22 cellular contexts compared by ENCODE assay signal in the genomic region with DNA sequence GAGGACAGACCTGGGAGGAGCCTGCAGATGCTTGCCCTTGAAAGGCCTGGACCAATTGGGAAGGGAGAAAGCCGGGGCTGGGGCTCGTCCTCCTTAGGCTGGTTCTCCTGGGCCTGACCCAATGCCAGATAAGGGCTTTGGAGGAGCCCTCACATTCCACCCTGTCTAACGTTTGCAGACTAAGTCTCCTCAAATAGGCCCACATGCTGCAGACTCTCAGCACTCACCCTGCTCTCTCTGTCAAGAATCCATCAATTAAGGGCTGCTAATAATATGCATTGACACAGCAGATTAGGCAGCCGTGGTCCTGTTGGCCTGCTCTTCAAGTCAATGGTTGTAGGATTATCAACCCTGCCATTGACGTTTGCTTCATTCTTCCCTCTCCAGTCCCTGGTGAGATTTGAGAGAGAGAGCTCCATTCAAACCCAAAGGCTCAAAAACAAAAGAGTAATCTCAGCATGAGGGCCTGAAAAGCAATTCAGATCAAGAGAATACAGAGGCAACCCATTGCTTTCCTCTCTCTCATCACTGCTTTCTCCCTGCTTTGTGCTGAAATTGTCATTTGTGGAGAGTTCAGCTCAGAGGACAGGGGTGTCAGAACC.
A peak's percentile ranks its signal among the peaks of the same experiment; 100 is the strongest.
DNase-seq lines count a peak whose midpoint lies in the region; ATAC-seq, FAIRE-seq and TF ChIP-seq lines count a peak whose summit lies in the region.
"Had no signal": no experiment of that assay in that cellular context is flagged by ENCODE, and none has a peak within 500 bp of the region (broad histone marks: within the 10 kb centered on the region; RNA-seq: fewer than 3 reads in every experiment).

No MANE protein-coding gene starts in this region.

- H3K4me3 ChIP-seq in HUES64 (ENCODE audit: low read length): no peak overlapping the region
- H3K4me3 ChIP-seq in H1 (ENCODE audit: extremely low read depth in 1 of 4, insufficient read depth in 2 of 4, low read depth in 3 of 4, low read length in 4 of 4): no peak overlapping the region
- no peak overlapping the region for H3K4me3 ChIP-seq in pancreas
- H3K4me3 ChIP-seq in heart left ventricle: no peak overlapping the region

- DNase-seq in H1 (ENCODE audit: low read depth in 1 of 2, low spot score in 2 of 2): peak in 1 of 2 experiments; percentile 49
- peak; percentile 31 for DNase-seq in iPS-NIHi7 (ENCODE audit: extremely low spot score)
- no peak for DNase-seq in pancreas
- no peak for DNase-seq in heart left ventricle
- DNase-seq in posterior cingulate gyrus: no peak
- DNase-seq: C1 segment of cervical spinal cord; CD8-positive, alpha-beta memory T cell; DMS 273 treated with DMSO at 0.1 percent for 48 hours; DMS79; EL; GF-D8; HCEC 1CT; NCI-H1048; NCI-H1694; NCI-H2081; NCI-H2227 treated with DMSO at 0.1 percent for 48 hours; NCI-H69; SHP77 treated with DMSO at 0.1 percent for 48 hours had no signal

- no peak overlapping the region for H4K8ac ChIP-seq in H1 (ENCODE audit: extremely low read depth, insufficient read depth, low read length)

- H3K4me2 ChIP-seq in H1 (ENCODE audit: insufficient read depth in 1 of 2, low read depth in 2 of 2, low read length in 2 of 2): peak overlapping the region; percentile 15 to 34; a peak in 3 of 4 replicates

- H4K5ac ChIP-seq in H1 (ENCODE audit: insufficient read length, low read depth, low read length): no peak overlapping the region

- intact Hi-C loops in pancreas (cut with DNase I): no loop called here
- intact Hi-C loops in heart left ventricle (cut with DNase I): no loop called here
- intact Hi-C loops in posterior cingulate gyrus (cut with DNase I): no loop called here

- no peak for TF ChIP-seq RAD21 in H1 (IDR thresholded peaks at IDR 0.05 in 1 of 2, conservative IDR thresholded peaks at IDR 0.05 in 1 of 2; ENCODE audit: low read depth in 2 of 2, low read length in 2 of 2)

- H3K4me1 ChIP-seq in HUES64 (ENCODE audit: insufficient read depth, low read length): peaks cover 21% of the 10 kb centered on the region
- H3K4me1 ChIP-seq in H1 (replicated peaks in 1 of 4; ENCODE audit: control insufficient read depth in 3 of 4, insufficient read depth in 4 of 4, low read length in 3 of 4): peaks cover 0 to 13% (median 9%) of the 10 kb centered on the region in 4 experiments; a peak in 6 of 7 replicates
- H3K4me1 ChIP-seq in pancreas: peaks cover 0 to 5% (median 0%) of the 10 kb centered on the region in 3 donors
- H3K4me1 ChIP-seq in heart left ventricle: no peaks in the 10 kb centered on the region

- H3K9me3 ChIP-seq in HUES64 (ENCODE audit: insufficient read depth, low read depth, low read length) (peaks cover 7% of the 10 kb centered on the region; the same call in 1 of the 2 replicates), H1 (ENCODE audit: insufficient read depth in 2 of 2, low read depth in 1 of 2, low read length in 1 of 2) (no peaks in the 10 kb centered on the region), pancreas (no peaks in the 10 kb centered on the region), heart left ventricle (peaks cover 0 to 15% (median 0%) of the 10 kb centered on the region in 12 donors)

- TF ChIP-seq CTCF in H1 (IDR thresholded peaks at IDR 0.05; ENCODE audit: control extremely low read depth in 1 of 3, insufficient read depth in 1 of 3, low read depth in 1 of 3, low read length in 3 of 3): no peak
- TF ChIP-seq CTCF in pancreas (IDR thresholded peaks at IDR 0.05): no peak
- no peak for TF ChIP-seq CTCF in heart left ventricle (IDR thresholded peaks at IDR 0.05)

- H2BK15ac ChIP-seq in H1 (ENCODE audit: low read length): no peak overlapping the region

- H3K79me2 ChIP-seq in H1 (ENCODE audit: control insufficient read depth in 1 of 2, insufficient read depth in 2 of 2, low read length in 2 of 2): no peaks in the 10 kb centered on the region

- no peak overlapping the region for H4K91ac ChIP-seq in H1 (replicated peaks; ENCODE audit: insufficient read length, low read length)

- peak overlapping the region; percentile 17; the same call in 1 of the 2 replicates for H2BK5ac ChIP-seq in H1 (ENCODE audit: low read depth, low read length)

- H3K9ac ChIP-seq in HUES64 (ENCODE audit: low read depth, low read length) (no peak overlapping the region), H1 (replicated peaks in 1 of 4; ENCODE audit: extremely low read depth in 1 of 4, low read depth in 3 of 4, low read length in 3 of 4) (no peak overlapping the region)

- ATAC-seq in pancreas (no peak), heart left ventricle (no peak), GM18519 (IDR thresholded peaks at IDR 0.05; ENCODE audit: low FRiP score, unreplicated experiment) (no peak)
- ATAC-seq: Panc1 had no signal

- no peaks in the 10 kb centered on the region for H4K20me1 ChIP-seq in H1 (replicated peaks in 1 of 2; ENCODE audit: control insufficient read depth in 1 of 2, insufficient read depth in 2 of 2, low read length in 2 of 2)

- no peaks in the 10 kb centered on the region for H3K23me2 ChIP-seq in H1 (ENCODE audit: low read depth, low read length)

- no peak overlapping the region for H2AK5ac ChIP-seq in H1 (ENCODE audit: low read depth, low read length)

- no peak overlapping the region for H2AFZ ChIP-seq in H1 (ENCODE audit: low read length)

- H3K27me3 ChIP-seq in HUES64 (ENCODE audit: insufficient read depth, low read length) (no peaks in the 10 kb centered on the region), H1 (replicated peaks in 1 of 4; ENCODE audit: control insufficient read depth in 3 of 4, extremely low read depth in 1 of 4, insufficient read depth in 3 of 4, low read length in 3 of 4) (peaks cover 0 to 5% (median 0%) of the 10 kb centered on the region in 4 experiments; a peak in 3 of 7 replicates), pancreas (no peaks in the 10 kb centered on the region), heart left ventricle (peaks cover 0 to 18% (median 0%) of the 10 kb centered on the region in 9 donors)

- no peak overlapping the region for H2BK20ac ChIP-seq in H1 (ENCODE audit: low read length)

- H3K18ac ChIP-seq in H1 (ENCODE audit: extremely low read depth, low read length): no peak overlapping the region; the same call in 1 of the 2 replicates

- WGBS in HUES64: 37% methylated on average over 5 of the region's 5 CpGs
- WGBS in H1 (ENCODE audit: extremely low coverage in 1 of 2, insufficient coverage in 1 of 2, insufficient read length in 1 of 2, insufficient replicate concordance in 2 of 2, low coverage in 1 of 2, low lambda C conversion rate in 2 of 2, missing lambda C conversion rate in 1 of 2), 2 experiments: 50% methylated on average over 5 of the region's 5 CpGs; no CpG with 5 or more reads in 1 of the 2 experiments
- WGBS in pancreas, 2 donors: 27 to 30% methylated on average over 5 of the region's 5 CpGs
- 25 to 38% (median 30%) methylated on average over 4 to 5 of the region's 5 CpGs for WGBS in heart left ventricle, 4 donors

- H3K36me3 ChIP-seq in HUES64 (ENCODE audit: insufficient read depth, low read length) (no peaks in the 10 kb centered on the region), H1 (ENCODE audit: control insufficient read depth in 2 of 4, insufficient read depth in 4 of 4, low read length in 3 of 4) (no peaks in the 10 kb centered on the region), pancreas (no peaks in the 10 kb centered on the region), heart left ventricle (no peaks in the 10 kb centered on the region)

- H3K4ac ChIP-seq in H1 (replicated peaks; ENCODE audit: insufficient read length, low read depth, low read length): no peak overlapping the region

- FAIRE-seq in H1 (lab: Jason Lieb, UNC) (peak; percentile 84), pancreas (lab: Jason Lieb, UNC) (no peak)
- FAIRE-seq: GM12891 had no signal

- TF ChIP-seq POLR2A in H1 (IDR thresholded peaks at IDR 0.05; ENCODE audit: control extremely low read depth in 1 of 2, low read depth in 2 of 2, low read length in 2 of 2) (no peak), heart left ventricle (IDR thresholded peaks at IDR 0.05) (no peak)

- TF ChIP-seq EP300 in H1 (IDR thresholded peaks at IDR 0.05; ENCODE audit: borderline replicate concordance in 1 of 2, low read depth in 2 of 2, low read length in 2 of 2): no peak

- H3K56ac ChIP-seq in H1 (replicated peaks; ENCODE audit: insufficient read length, low read depth, low read length): no peak overlapping the region

- H2BK12ac ChIP-seq in H1 (ENCODE audit: low read depth, low read length): no peak overlapping the region

- no peak overlapping the region for H2BK120ac ChIP-seq in H1 (replicated peaks; ENCODE audit: low read depth, low read length)

- H3K14ac ChIP-seq in H1 (ENCODE audit: insufficient read length): no peak overlapping the region

- CTCF ChIA-PET in H1 (lab: Charles Lee; ENCODE audit: partially characterized antibody): interaction anchor here (0.7 to 2.2 kb wide), 6 partner anchors 9 to 174 kb away, joined by 3 to 7 read pairs (median 5); no protein-coding TSS in a partner anchor

- H3K23ac ChIP-seq in H1 (ENCODE audit: insufficient read length): no peak overlapping the region

- no peaks in the 10 kb centered on the region for H3K79me1 ChIP-seq in H1 (ENCODE audit: low read depth, low read length)

- POLR2A ChIA-PET in H1 (lab: Charles Lee; ENCODE audit: partially characterized antibody): interaction anchor here (0.6 kb wide), 1 partner anchor 70 kb away, joined by 4 read pairs; no protein-coding TSS in a partner anchor

- H3K27ac ChIP-seq in HUES64 (ENCODE audit: low read depth, low read length) (peak overlapping the region; percentile 77), H1 (ENCODE audit: low read depth, low read length) (no peak overlapping the region), pancreas (no peak overlapping the region), heart left ventricle (no peak overlapping the region)

TF ChIP-seq in H1, 55 proteins besides CTCF, POLR2A, EP300 and RAD21 (continues in another document):
- TF ChIP-seq SUZ12 (IDR thresholded peaks at IDR 0.05; ENCODE audit: low read length) (no peak), BACH1 (IDR thresholded peaks at IDR 0.05; ENCODE audit: low read length) (no peak)
